ENCODE assay signal across 8 cellular contexts in the genomic region with DNA sequence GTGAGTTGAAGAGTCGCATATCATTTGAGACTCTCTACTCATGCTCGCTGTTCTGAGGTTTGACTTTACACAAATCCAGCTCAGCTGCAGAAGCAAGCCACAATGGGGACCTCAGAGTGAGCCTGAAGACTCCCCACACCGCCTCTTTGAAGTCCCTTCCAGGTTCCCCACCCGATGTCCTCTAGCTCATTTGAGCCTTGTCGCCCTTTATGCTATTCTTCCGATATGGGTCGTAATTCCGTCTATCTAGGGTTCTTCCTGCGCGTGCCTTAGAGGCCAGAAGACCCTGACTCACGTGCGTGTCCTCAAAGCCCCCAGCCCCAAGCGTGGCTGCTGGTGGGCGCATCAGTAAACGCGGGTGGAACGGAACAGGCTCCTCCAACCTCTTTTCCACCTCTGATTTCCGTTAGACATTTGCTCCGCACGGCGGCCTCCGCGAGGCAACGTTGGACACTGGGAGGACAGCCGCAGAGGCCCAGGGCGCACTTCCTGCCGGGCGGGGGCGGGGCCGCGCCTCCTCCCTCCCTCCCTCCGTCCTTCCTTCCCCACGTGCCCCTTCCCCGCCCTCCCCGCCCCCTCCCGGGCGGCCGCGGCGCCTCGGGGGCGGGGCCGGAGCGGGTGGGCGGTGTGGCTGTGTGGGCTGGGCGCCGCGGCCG. TPM values are rescaled to one million over a fixed set of nuclear protein-coding genes. Genes with fewer than 3 reads are reported as not detected.
A peak's percentile ranks its signal among the peaks of the same experiment; 100 is the strongest.
DNase-seq lines count a peak whose midpoint lies in the region; ATAC-seq and TF ChIP-seq lines count a peak whose summit lies in the region.

SNX30 (plus strand) TSS at position 650 of the 656 bp plus-strand sequence. CDS start 242 bp downstream, outside the sequence.

- POLR2A ChIA-PET in RWPE1 (lab: Yijun Ruan, JAX; ENCODE audit: low non-redundant PET): interaction anchor here (0.6 to 1.9 kb wide), 2 partner anchors 32 to 612 kb away, joined by 3 to 6 read pairs; partner anchors contain the start of gene INIP

- no peaks in the 10 kb centered on the region for H3K36me3 ChIP-seq in DND-41 (ENCODE audit: insufficient read depth, low read length)

- TF ChIP-seq CTCF in DND-41 (IDR thresholded peaks at IDR 0.05; ENCODE audit: borderline replicate concordance, extremely low read depth, low read length, poor library complexity, severe bottlenecking) (no peak), RWPE1 (conservative IDR thresholded peaks at IDR 0.05; ENCODE audit: low read depth) (no peak), fibroblast of the aortic adventitia (IDR thresholded peaks at IDR 0.05; ENCODE audit: insufficient read depth, low read length) (peak; percentile 20), nephron (IDR thresholded peaks at IDR 0.05; ENCODE audit: unreplicated experiment in 3 of 3) (no peak)

- peak within 1 kb of the TSS; percentile 92 to 97 (median 96) for H3K27ac Mint-ChIP-seq in nephron

- CTCF ChIA-PET in RWPE1 (lab: Yijun Ruan, JAX): no interaction called here

- peak within 1 kb of the TSS; percentile 92 to 99 (median 93) for H3K4me3 Mint-ChIP-seq in nephron

- no peaks in the 10 kb centered on the region for H3K79me2 ChIP-seq in DND-41 (ENCODE audit: insufficient read depth, low read length)

- peaks cover 43% of the 10 kb centered on the region for H3K4me1 Mint-ChIP-seq in nephron

- H3K4me3 ChIP-seq in DND-41 (ENCODE audit: low read depth in 1 of 2, low read length in 2 of 2): peak within 1 kb of the TSS; percentile 78 to 88
- H3K4me3 ChIP-seq in Jurkat, Clone E6-1 (ENCODE audit: low read length): peak within 1 kb of the TSS; percentile 64
- peak within 1 kb of the TSS; percentile 97 for H3K4me3 ChIP-seq in fibroblast of the aortic adventitia (ENCODE audit: low read depth, low read length)

- H3K27ac ChIP-seq in DND-41 (ENCODE audit: low read length) (peak within 1 kb of the TSS; percentile 38), RWPE1 (peak within 1 kb of the TSS; percentile 68)

- H3K9ac ChIP-seq in DND-41 (ENCODE audit: low read depth, low read length): peak within 1 kb of the TSS; percentile 79

- peak; percentile 73 for ATAC-seq in DND-41 (ENCODE audit: insufficient read depth, low read depth)
- peak; percentile 65 for ATAC-seq in GM21717 (IDR thresholded peaks at IDR 0.05; ENCODE audit: unreplicated experiment)
- peak; percentile 45 for ATAC-seq in stimulated activated naive CD8-positive, alpha-beta T cell treated with anti-CD3 and anti-CD28 coated beads, Interleukin-15, Interleukin-2, amounts not matched to agents 100 U/mL and 50 U/mL, for 24 hours

- peaks cover 11% of the 10 kb centered on the region for H4K20me1 ChIP-seq in DND-41 (ENCODE audit: insufficient read depth, low read length)

- no peaks in the 10 kb centered on the region for H3K9me3 Mint-ChIP-seq in nephron

- H3K4me2 ChIP-seq in DND-41 (ENCODE audit: insufficient read depth, low read length): peak within 1 kb of the TSS; percentile 99

- H3K27me3 Mint-ChIP-seq in nephron (ENCODE audit: low read depth): peaks cover 3% of the 10 kb centered on the region

- no peaks in the 10 kb centered on the region for H3K27me3 ChIP-seq in DND-41 (ENCODE audit: insufficient read depth, low read length, poor library complexity)

- H2AFZ ChIP-seq in DND-41 (ENCODE audit: low read depth, low read length): peak within 1 kb of the TSS; percentile 84

- H3K4me1 ChIP-seq in DND-41 (ENCODE audit: insufficient read depth, low read length): peaks cover 40% of the 10 kb centered on the region

- H3K9me3 ChIP-seq in DND-41 (ENCODE audit: insufficient read depth, low read length, severe bottlenecking): no peaks in the 10 kb centered on the region

- peak; percentile 82 for DNase-seq in DND-41
- DNase-seq in Jurkat, Clone E6-1 (ENCODE audit: low read depth, low spot score): peak; percentile 54
- peak; percentile 98 for DNase-seq in RWPE1 (ENCODE audit: low spot score)
- peak; percentile 92 for DNase-seq in activated effector memory CD4-positive, alpha-beta T cell treated with anti-CD3 and anti-CD28 coated beads, Interleukin-2, amount 50 U/mL, for 16 hours
- DNase-seq in fibroblast of the aortic adventitia (ENCODE audit: low read depth): peak; percentile 82
- peak; percentile 81 for DNase-seq in stimulated activated naive CD8-positive, alpha-beta T cell treated with anti-CD3 and anti-CD28 coated beads, Interleukin-15, Interleukin-2, amounts not matched to agents 100 U/mL and 50 U/mL, for 24 hours

- H3K36me3 Mint-ChIP-seq in nephron (ENCODE audit: low read depth): no peaks in the 10 kb centered on the region

RNA-seq across cellular contexts. Expression of gene SNX30, which starts in this region (rescaled TPM):
- polyA plus RNA-seq in Jurkat, Clone E6-1 (2012; ENCODE audit: insufficient read depth, insufficient read length): 4.1 TPM
- 22.0 and 24.1 TPM in 2 replicates for total RNA-seq in fibroblast of the aortic adventitia (ENCODE audit: low replicate concordance)

Comparison
In these comparisons a context has a peak if more than half of its experiments do, and no peak if none do; other contexts are left out.
1. Peak in every context shown above with its lines: DNase-seq, ATAC-seq, H3K4me3 ChIP-seq and H3K27ac ChIP-seq.